ENCODE assay signal across 8 cellular contexts in the genomic region with DNA sequence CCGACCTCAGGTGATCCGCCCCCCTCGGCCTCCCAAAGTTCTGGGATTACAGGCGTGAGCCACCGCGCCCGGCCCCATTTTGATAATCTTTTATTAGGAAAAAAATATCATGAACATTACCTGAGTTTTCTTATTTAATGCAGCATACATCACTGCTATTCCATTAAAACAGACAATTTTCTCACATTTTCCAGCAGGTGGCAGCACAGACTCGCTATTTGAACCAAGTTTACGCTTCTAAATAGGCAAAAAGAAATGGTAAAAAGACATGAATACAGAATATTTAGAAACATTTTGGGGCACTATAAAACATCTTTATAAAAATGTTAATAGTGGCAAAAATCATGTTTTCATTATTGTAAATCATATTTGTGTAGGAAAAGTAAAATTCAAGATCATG.
DNase-seq lines count a peak whose midpoint lies in the region; ATAC-seq and TF ChIP-seq lines count a peak whose summit lies in the region.

No MANE protein-coding gene starts in this region.

- ATAC-seq in activated T-cell treated with anti-CD3 and anti-CD28 coated beads, Interleukin-2, amount 50 U/mL, for 72 hours (replicated peaks in 1 of 2): no peak
- ATAC-seq in sciatic nerve: no peak

- H3K27ac Mint-ChIP-seq in activated T-cell treated with anti-CD3 and anti-CD28 coated beads, Interleukin-2, amount 50 U/mL, for 72 hours: no peak overlapping the region

- H3K27me3 Mint-ChIP-seq in activated T-cell treated with anti-CD3 and anti-CD28 coated beads, Interleukin-2, amount 50 U/mL, for 72 hours (ENCODE audit: low read depth): no peaks in the 10 kb centered on the region

- intact Hi-C loops in sciatic nerve (cut with DNase I): no loop called here

- no peak overlapping the region for H3K4me3 Mint-ChIP-seq in activated T-cell treated with anti-CD3 and anti-CD28 coated beads, Interleukin-2, amount 50 U/mL, for 72 hours

- H3K9me3 Mint-ChIP-seq in activated T-cell treated with anti-CD3 and anti-CD28 coated beads, Interleukin-2, amount 50 U/mL, for 72 hours: no peaks in the 10 kb centered on the region

- DNase-seq in activated naive CD4-positive, alpha-beta T cell treated with Interleukin-2 at 50 U/mL for 16 hours: peak; percentile 11
- DNase-seq in activated naive CD4-positive, alpha-beta T cell (lab: John Stamatoyannopoulos, UW): no peak
- DNase-seq in HEK293T (ENCODE audit: extremely low spot score) (peak; percentile 50), NCI-H2196 (lab: John Stamatoyannopoulos, UW; ENCODE audit: unreplicated experiment) (peak; percentile 36), hepatic stellate cell (ENCODE audit: low spot score) (peak; percentile 26), sciatic nerve (ENCODE audit: low spot score) (no peak)
- DNase-seq in activated T-cell treated with anti-CD3 and anti-CD28 coated beads, Interleukin-2, amount 50 U/mL, for 72 hours: peak; percentile 15 to 26
- DNase-seq in stimulated activated CD4-positive, alpha-beta T cell treated with anti-CD3 and anti-CD28 coated beads, Interleukin-2, amount 100 ng/mL, for 24 hours: peak; percentile 30 to 32

- CTCF ChIA-PET in HEK293T (lab: Yijun Ruan, JAX): interaction anchor here (0.7 to 1.1 kb wide), 3 partner anchors 10 to 916 kb away, joined by 3 to 5 read pairs (median 4); no protein-coding TSS in a partner anchor

- POLR2A ChIA-PET in HEK293T (lab: Yijun Ruan, JAX): no interaction called here

- H3K4me1 Mint-ChIP-seq in activated T-cell treated with anti-CD3 and anti-CD28 coated beads, Interleukin-2, amount 50 U/mL, for 72 hours (ENCODE audit: low read depth): no peaks in the 10 kb centered on the region

- no peaks in the 10 kb centered on the region for H3K36me3 Mint-ChIP-seq in activated T-cell treated with anti-CD3 and anti-CD28 coated beads, Interleukin-2, amount 50 U/mL, for 72 hours (ENCODE audit: insufficient read depth in 2 of 2)

TF ChIP-seq in HEK293T, 16 proteins besides CTCF, POLR2A, EP300 and RAD21:
- TF ChIP-seq SP1 (IDR thresholded peaks at IDR 0.05) (no peak), HDGF (IDR thresholded peaks at IDR 0.05; ENCODE audit: borderline replicate concordance) (no peak), TARDBP (IDR thresholded peaks at IDR 0.05) (no peak), BHLHE40 (IDR thresholded peaks at IDR 0.05; ENCODE audit: borderline replicate concordance) (no peak)
TF ChIP-seq in HEK293T: peak in this region for 0.

Comparison
In these comparisons a context has a peak if more than half of its experiments do, and no peak if none do; other contexts are left out.
1. DNase-seq: peak in activated naive CD4-positive, alpha-beta T cell treated with Interleukin-2 at 50 U/mL for 16 hours (single experiment), HEK293T (single experiment), NCI-H2196 (single experiment), activated T-cell treated with anti-CD3 and anti-CD28 coated beads, Interleukin-2, amount 50 U/mL, for 72 hours (2 of 2), hepatic stellate cell (single experiment) and stimulated activated CD4-positive, alpha-beta T cell treated with anti-CD3 and anti-CD28 coated beads, Interleukin-2, amount 100 ng/mL, for 24 hours (2 of 2); none in activated naive CD4-positive, alpha-beta T cell (0 of 4) and sciatic nerve (single experiment).